Comparison of ENCODE assay signal across 7 cellular contexts in genomic region chr3:159586587-159587202, GRCh38.
DNase-seq lines count a peak whose midpoint lies in the region; ATAC-seq and TF ChIP-seq lines count a peak whose summit lies in the region.

No MANE protein-coding gene starts in this region.

- no peaks in the 10 kb centered on the region for H3K79me2 ChIP-seq in GM23338 (replicated peaks; ENCODE audit: insufficient read depth)

- H3K9me3 Mint-ChIP-seq in GM23338 (no peaks in the 10 kb centered on the region; the same call in 2 of the 3 replicates), T-cell (peaks cover 0 to 17% (median 3%) of the 10 kb centered on the region in 3 donors)

- H3K36me3 Mint-ChIP-seq in GM23338 (ENCODE audit: low read depth) = no peaks in the 10 kb centered on the region
- no peaks in the 10 kb centered on the region for H3K36me3 Mint-ChIP-seq in T-cell

- no peaks in the 10 kb centered on the region for H3K36me3 ChIP-seq in GM23338 (ENCODE audit: insufficient read depth)

- no peak overlapping the region for H3K27ac Mint-ChIP-seq in GM23338
- no peak overlapping the region for H3K27ac Mint-ChIP-seq in T-cell

- H3K4me1 ChIP-seq in GM23338 (ENCODE audit: insufficient read depth) = peaks cover 8% of the 10 kb centered on the region; the same call in 1 of the 2 replicates

- H3K27me3 Mint-ChIP-seq in GM23338 (ENCODE audit: insufficient read depth, low read depth, poor library complexity) = peaks cover 2% of the 10 kb centered on the region
- peaks cover 4 to 5% of the 10 kb centered on the region in 2 donors for H3K27me3 Mint-ChIP-seq in T-cell

- ATAC-seq in GM23338 (peak; percentile 99), HG03442 (IDR thresholded peaks at IDR 0.05; ENCODE audit: unreplicated experiment) (no peak), T-cell (replicated peaks in 1 of 4) (no peak)

- POLR2A ChIA-PET in T-cell (lab: Charles Lee) = no interaction called here

- no peak overlapping the region for H3K4me3 Mint-ChIP-seq in GM23338
- no peak overlapping the region for H3K4me3 Mint-ChIP-seq in T-cell

- H3K4me1 Mint-ChIP-seq in GM23338 = peaks cover 14% of the 10 kb centered on the region
- no peaks in the 10 kb centered on the region for H3K4me1 Mint-ChIP-seq in T-cell

- no peaks in the 10 kb centered on the region for H3K27me3 ChIP-seq in GM23338 (ENCODE audit: insufficient read depth)

- no peak overlapping the region for H3K27ac ChIP-seq in GM23338 (ENCODE audit: low read depth)

- no peaks in the 10 kb centered on the region for H3K9me2 ChIP-seq in GM23338 (ENCODE audit: insufficient read depth)

- no peaks in the 10 kb centered on the region for H3F3A ChIP-seq in GM23338 (replicated peaks; ENCODE audit: low read depth)

- no peak overlapping the region for H3K4me2 ChIP-seq in GM23338

- TF ChIP-seq CTCF in GM23338 (conservative IDR thresholded peaks at IDR 0.05; ENCODE audit: low read depth in 2 of 2) = peak; percentile 85 to 89

- CTCF ChIA-PET in T-cell (lab: Charles Lee) = no interaction called here

- no peak overlapping the region for H2AFZ ChIP-seq in GM23338

- H4K20me1 ChIP-seq in GM23338 (replicated peaks; ENCODE audit: insufficient read depth) = no peaks in the 10 kb centered on the region

- H3K4me3 ChIP-seq in GM23338 = no peak overlapping the region
- H3K4me3 ChIP-seq in skeletal muscle cell (ENCODE audit: low read depth, low read length) = no peak overlapping the region

- peak; percentile 89 for DNase-seq in GM23338 (ENCODE audit: low spot score)
- DNase-seq in NCI-H82 (lab: John Stamatoyannopoulos, UW) = peak; percentile 80
- peak; percentile 53 for DNase-seq in fibroblast of peridontal ligament (ENCODE audit: extremely low read depth)
- DNase-seq in skeletal muscle cell (ENCODE audit: low read depth) = peak; percentile 7
- DNase-seq in epidermal melanocyte (ENCODE audit: insufficient read length, low spot score) = no peak
- DNase-seq in T-cell = no peak

TF ChIP-seq in GM23338, 12 proteins besides CTCF, POLR2A, EP300 and RAD21:
- no peak for TF ChIP-seq REST (IDR thresholded peaks at IDR 0.05; ENCODE audit: unreplicated experiment)
- TF ChIP-seq JUNB (IDR thresholded peaks at IDR 0.05; ENCODE audit: unreplicated experiment) = no peak
- TF ChIP-seq EZH2phosphoT487 (IDR thresholded peaks at IDR 0.05; ENCODE audit: unreplicated experiment) = no peak
- no peak for TF ChIP-seq ZNF331 (CRISPR knock-in tag; IDR thresholded peaks at IDR 0.05; ENCODE audit: low read depth)
- TF ChIP-seq CREB1 (CRISPR knock-in tag; IDR thresholded peaks at IDR 0.05; ENCODE audit: low read depth) = no peak
- TF ChIP-seq STAT1 (IDR thresholded peaks at IDR 0.05; ENCODE audit: unreplicated experiment) = no peak
- no peak for TF ChIP-seq EZH2 (IDR thresholded peaks at IDR 0.05; ENCODE audit: low read depth, unreplicated experiment)
- TF ChIP-seq ZNF462 (CRISPR knock-in tag; IDR thresholded peaks at IDR 0.05) = no peak
- no peak for TF ChIP-seq NANOG (IDR thresholded peaks at IDR 0.05; ENCODE audit: borderline replicate concordance)
- TF ChIP-seq ZNF114 (CRISPR knock-in tag; IDR thresholded peaks at IDR 0.05) = no peak
- TF ChIP-seq POLR2AphosphoS5 (IDR thresholded peaks at IDR 0.05; ENCODE audit: low read depth) = no peak
- no peak for TF ChIP-seq ETS1 (IDR thresholded peaks at IDR 0.05)

Comparison
In these comparisons a context has a peak if more than half of its experiments do, and no peak if none do; other contexts are left out.
1. DNase-seq: peak in GM23338 (single experiment), NCI-H82 (single experiment), fibroblast of peridontal ligament (single experiment) and skeletal muscle cell (single experiment); none in epidermal melanocyte (single experiment) and T-cell (0 of 34).